1 cellular context compared by ENCODE assay signal in genomic region chr12:18140969-18141368, GRCh38.
TF ChIP-seq lines count a peak whose summit lies in the region.

No MANE protein-coding gene starts in this region.

TF ChIP-seq in HCT116, 20 proteins besides CTCF, POLR2A, EP300 and RAD21 (continued from another document):
- TF ChIP-seq ZBTB33 (IDR thresholded peaks at IDR 0.05; ENCODE audit: extremely low read depth, insufficient replicate concordance, low read length) (no peak), ATF3 (IDR thresholded peaks at IDR 0.05) (no peak), MAX (IDR thresholded peaks at IDR 0.05) (no peak), JUND (IDR thresholded peaks at IDR 0.05) (no peak), SIN3A (IDR thresholded peaks at IDR 0.05; ENCODE audit: low read depth) (no peak), FOSL1 (IDR thresholded peaks at IDR 0.05; ENCODE audit: low read depth) (no peak), REST (IDR thresholded peaks at IDR 0.05; ENCODE audit: low read depth) (no peak), SRF (IDR thresholded peaks at IDR 0.05; ENCODE audit: low read depth) (no peak), EZH2 (IDR thresholded peaks at IDR 0.05) (no peak), ZNF274 (IDR thresholded peaks at IDR 0.05; ENCODE audit: low read depth, low read length) (no peak)
